1 cellular context compared by ENCODE assay signal in the genomic region with DNA sequence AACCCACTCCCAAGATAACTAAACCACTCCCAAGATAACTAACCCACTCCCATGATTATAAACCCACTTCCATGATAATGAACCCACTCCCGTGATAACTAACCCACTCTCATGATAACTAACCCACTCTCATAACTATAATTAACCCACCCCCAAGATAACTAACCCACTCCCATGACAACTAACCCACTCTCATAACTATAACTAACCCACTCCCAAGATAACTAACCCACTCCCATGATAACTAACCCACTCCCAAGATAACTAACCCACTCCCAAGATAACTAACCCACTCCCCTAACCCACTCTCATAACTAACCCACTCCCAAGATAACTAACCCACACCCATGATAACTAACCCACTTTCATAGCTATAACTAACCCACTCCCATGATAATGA.
TF ChIP-seq lines count a peak whose summit lies in the region.

No MANE protein-coding gene starts in this region.

TF ChIP-seq in H1, 55 proteins besides CTCF, POLR2A, EP300 and RAD21:
- TF ChIP-seq JUN (IDR thresholded peaks at IDR 0.05; ENCODE audit: low read depth, low read length) (no peak), TEAD4 (IDR thresholded peaks at IDR 0.05; ENCODE audit: low read depth, low read length) (no peak), CTBP2 (IDR thresholded peaks at IDR 0.05; ENCODE audit: borderline replicate concordance, insufficient read depth, insufficient read length, low read length) (no peak), ZNF274 (IDR thresholded peaks at IDR 0.05; ENCODE audit: borderline replicate concordance, extremely low read depth, low read length) (no peak), RXRA (IDR thresholded peaks at IDR 0.05; ENCODE audit: insufficient read depth, low read depth, low read length) (no peak), POLR2AphosphoS5 (IDR thresholded peaks at IDR 0.05; ENCODE audit: low read depth, low read length) (no peak), CHD2 (IDR thresholded peaks at IDR 0.05; ENCODE audit: low read length) (no peak), EGR1 (IDR thresholded peaks at IDR 0.05; ENCODE audit: borderline replicate concordance, low read depth, low read length) (no peak), BACH1 (IDR thresholded peaks at IDR 0.05; ENCODE audit: low read length) (0 out of 2 replicates have a peak, but pooled peaks have one; percentile 19), BRCA1 (IDR thresholded peaks at IDR 0.05; ENCODE audit: low read depth, low read length) (peak; percentile 71; the same call in 1 of the 2 replicates), YY1 (IDR thresholded peaks at IDR 0.05; ENCODE audit: low read depth, low read length) (no peak), TBP (IDR thresholded peaks at IDR 0.05; ENCODE audit: low read depth, low read length) (no peak), JUND (IDR thresholded peaks at IDR 0.05; ENCODE audit: low read length) (no peak)
- TF ChIP-seq, protein P1, sequence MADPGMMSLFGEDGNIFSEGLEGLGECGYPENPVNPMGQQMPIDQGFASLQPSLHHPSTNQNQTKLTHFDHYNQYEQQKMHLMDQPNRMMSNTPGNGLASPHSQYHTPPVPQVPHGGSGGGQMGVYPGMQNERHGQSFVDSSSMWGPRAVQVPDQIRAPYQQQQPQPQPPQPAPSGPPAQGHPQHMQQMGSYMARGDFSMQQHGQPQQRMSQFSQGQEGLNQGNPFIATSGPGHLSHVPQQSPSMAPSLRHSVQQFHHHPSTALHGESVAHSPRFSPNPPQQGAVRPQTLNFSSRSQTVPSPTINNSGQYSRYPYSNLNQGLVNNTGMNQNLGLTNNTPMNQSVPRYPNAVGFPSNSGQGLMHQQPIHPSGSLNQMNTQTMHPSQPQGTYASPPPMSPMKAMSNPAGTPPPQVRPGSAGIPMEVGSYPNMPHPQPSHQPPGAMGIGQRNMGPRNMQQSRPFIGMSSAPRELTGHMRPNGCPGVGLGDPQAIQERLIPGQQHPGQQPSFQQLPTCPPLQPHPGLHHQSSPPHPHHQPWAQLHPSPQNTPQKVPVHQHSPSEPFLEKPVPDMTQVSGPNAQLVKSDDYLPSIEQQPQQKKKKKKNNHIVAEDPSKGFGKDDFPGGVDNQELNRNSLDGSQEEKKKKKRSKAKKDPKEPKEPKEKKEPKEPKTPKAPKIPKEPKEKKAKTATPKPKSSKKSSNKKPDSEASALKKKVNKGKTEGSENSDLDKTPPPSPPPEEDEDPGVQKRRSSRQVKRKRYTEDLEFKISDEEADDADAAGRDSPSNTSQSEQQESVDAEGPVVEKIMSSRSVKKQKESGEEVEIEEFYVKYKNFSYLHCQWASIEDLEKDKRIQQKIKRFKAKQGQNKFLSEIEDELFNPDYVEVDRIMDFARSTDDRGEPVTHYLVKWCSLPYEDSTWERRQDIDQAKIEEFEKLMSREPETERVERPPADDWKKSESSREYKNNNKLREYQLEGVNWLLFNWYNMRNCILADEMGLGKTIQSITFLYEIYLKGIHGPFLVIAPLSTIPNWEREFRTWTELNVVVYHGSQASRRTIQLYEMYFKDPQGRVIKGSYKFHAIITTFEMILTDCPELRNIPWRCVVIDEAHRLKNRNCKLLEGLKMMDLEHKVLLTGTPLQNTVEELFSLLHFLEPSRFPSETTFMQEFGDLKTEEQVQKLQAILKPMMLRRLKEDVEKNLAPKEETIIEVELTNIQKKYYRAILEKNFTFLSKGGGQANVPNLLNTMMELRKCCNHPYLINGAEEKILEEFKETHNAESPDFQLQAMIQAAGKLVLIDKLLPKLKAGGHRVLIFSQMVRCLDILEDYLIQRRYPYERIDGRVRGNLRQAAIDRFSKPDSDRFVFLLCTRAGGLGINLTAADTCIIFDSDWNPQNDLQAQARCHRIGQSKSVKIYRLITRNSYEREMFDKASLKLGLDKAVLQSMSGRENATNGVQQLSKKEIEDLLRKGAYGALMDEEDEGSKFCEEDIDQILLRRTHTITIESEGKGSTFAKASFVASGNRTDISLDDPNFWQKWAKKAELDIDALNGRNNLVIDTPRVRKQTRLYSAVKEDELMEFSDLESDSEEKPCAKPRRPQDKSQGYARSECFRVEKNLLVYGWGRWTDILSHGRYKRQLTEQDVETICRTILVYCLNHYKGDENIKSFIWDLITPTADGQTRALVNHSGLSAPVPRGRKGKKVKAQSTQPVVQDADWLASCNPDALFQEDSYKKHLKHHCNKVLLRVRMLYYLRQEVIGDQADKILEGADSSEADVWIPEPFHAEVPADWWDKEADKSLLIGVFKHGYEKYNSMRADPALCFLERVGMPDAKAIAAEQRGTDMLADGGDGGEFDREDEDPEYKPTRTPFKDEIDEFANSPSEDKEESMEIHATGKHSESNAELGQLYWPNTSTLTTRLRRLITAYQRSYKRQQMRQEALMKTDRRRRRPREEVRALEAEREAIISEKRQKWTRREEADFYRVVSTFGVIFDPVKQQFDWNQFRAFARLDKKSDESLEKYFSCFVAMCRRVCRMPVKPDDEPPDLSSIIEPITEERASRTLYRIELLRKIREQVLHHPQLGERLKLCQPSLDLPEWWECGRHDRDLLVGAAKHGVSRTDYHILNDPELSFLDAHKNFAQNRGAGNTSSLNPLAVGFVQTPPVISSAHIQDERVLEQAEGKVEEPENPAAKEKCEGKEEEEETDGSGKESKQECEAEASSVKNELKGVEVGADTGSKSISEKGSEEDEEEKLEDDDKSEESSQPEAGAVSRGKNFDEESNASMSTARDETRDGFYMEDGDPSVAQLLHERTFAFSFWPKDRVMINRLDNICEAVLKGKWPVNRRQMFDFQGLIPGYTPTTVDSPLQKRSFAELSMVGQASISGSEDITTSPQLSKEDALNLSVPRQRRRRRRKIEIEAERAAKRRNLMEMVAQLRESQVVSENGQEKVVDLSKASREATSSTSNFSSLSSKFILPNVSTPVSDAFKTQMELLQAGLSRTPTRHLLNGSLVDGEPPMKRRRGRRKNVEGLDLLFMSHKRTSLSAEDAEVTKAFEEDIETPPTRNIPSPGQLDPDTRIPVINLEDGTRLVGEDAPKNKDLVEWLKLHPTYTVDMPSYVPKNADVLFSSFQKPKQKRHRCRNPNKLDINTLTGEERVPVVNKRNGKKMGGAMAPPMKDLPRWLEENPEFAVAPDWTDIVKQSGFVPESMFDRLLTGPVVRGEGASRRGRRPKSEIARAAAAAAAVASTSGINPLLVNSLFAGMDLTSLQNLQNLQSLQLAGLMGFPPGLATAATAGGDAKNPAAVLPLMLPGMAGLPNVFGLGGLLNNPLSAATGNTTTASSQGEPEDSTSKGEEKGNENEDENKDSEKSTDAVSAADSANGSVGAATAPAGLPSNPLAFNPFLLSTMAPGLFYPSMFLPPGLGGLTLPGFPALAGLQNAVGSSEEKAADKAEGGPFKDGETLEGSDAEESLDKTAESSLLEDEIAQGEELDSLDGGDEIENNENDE (IDR thresholded peaks at IDR 0.05; ENCODE audit: insufficient replicate concordance, low read length) = no peak
- TF ChIP-seq, protein P2, sequence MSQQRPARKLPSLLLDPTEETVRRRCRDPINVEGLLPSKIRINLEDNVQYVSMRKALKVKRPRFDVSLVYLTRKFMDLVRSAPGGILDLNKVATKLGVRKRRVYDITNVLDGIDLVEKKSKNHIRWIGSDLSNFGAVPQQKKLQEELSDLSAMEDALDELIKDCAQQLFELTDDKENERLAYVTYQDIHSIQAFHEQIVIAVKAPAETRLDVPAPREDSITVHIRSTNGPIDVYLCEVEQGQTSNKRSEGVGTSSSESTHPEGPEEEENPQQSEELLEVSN (IDR thresholded peaks at IDR 0.05) = no peak
